8 cellular contexts compared by ENCODE assay signal in the genomic region with DNA sequence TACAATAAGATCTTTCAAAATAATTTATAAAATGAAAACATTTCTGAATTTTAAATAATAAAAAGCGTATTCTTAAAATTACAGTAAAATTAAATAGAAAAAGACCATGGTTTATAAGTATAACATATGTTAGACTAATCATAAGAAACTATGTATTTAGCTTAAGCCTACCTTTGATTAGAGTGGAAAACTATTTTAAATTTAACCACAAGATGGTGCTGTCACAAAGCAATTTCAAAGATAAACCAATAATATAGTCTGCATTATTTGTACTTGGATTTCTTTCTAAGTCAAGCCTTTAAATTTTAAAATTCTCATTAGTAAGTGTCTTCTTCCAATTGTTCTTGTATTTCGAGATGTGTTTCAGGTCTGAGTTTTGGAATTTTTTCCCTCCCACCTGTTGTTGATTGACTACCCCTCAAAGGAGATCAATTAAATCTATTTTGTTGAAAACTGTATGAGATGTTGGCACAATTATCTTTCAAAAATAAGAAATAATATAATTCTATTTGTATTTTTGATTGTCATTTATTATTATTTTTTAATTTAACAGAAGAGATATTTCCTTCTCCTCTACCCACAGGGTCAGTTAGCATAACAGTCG.
DNase-seq lines count a peak whose midpoint lies in the region; ATAC-seq and TF ChIP-seq lines count a peak whose summit lies in the region.

No MANE protein-coding gene starts in this region.

- intact Hi-C loops in right cardiac atrium (cut with DNase I): loop anchor here in 1 of 4 donors (10.0 kb wide), 1 partner anchor 516 kb away; no protein-coding TSS in a partner anchor

- no peak overlapping the region for H3K27ac ChIP-seq in right cardiac atrium (ENCODE audit: low read length)

- H3K4me1 ChIP-seq in right cardiac atrium (ENCODE audit: control insufficient read depth, insufficient read depth, low read length): no peaks in the 10 kb centered on the region

- 42% methylated on average over 3 of the region's 3 CpGs for WGBS in right cardiac atrium

- peaks cover 4% of the 10 kb centered on the region for H3K9me3 Mint-ChIP-seq in neural crest cell

- CTCF ChIA-PET in GM10248 (lab: Yijun Ruan, JAX): interaction anchor here (0.6 to 2.8 kb wide), 17 partner anchors 9 to 513 kb away, joined by 3 to 23 read pairs (median 4); no protein-coding TSS in a partner anchor

- no peak overlapping the region for H3K4me3 Mint-ChIP-seq in neural crest cell

- H3K4me3 ChIP-seq in choroid plexus epithelial cell (ENCODE audit: low read depth, low read length) (no peak overlapping the region), right cardiac atrium (ENCODE audit: low read length) (no peak overlapping the region)

- H3K27me3 ChIP-seq in right cardiac atrium (ENCODE audit: control insufficient read depth, insufficient read depth): no peaks in the 10 kb centered on the region

- H3K27ac Mint-ChIP-seq in neural crest cell (ENCODE audit: unreplicated experiment): no peak overlapping the region

- peak; percentile 48 for ATAC-seq in HG02642 (IDR thresholded peaks at IDR 0.05; ENCODE audit: poor library complexity, unreplicated experiment)
- no peak for ATAC-seq in right cardiac atrium

- TF ChIP-seq CTCF in GM10248 (IDR thresholded peaks at IDR 0.05; ENCODE audit: control extremely low read depth, extremely low read depth, low read depth, missing control alignments) (peak; percentile 44), choroid plexus epithelial cell (conservative IDR thresholded peaks at IDR 0.05; ENCODE audit: low read depth, low read length) (peak; percentile 47), neural crest cell (conservative IDR thresholded peaks at IDR 0.05) (peak; percentile 84)

- H3K4me1 Mint-ChIP-seq in neural crest cell: peaks cover 20% of the 10 kb centered on the region

- no peaks in the 10 kb centered on the region for H3K9me3 ChIP-seq in right cardiac atrium (ENCODE audit: control insufficient read depth, low read length)

- POLR2A ChIA-PET in GM10248 (lab: Yijun Ruan, JAX): no interaction called here

- H3K36me3 Mint-ChIP-seq in neural crest cell (ENCODE audit: low read depth): peaks cover under 1% of the 10 kb centered on the region

- H3K27me3 Mint-ChIP-seq in neural crest cell (ENCODE audit: low read depth): no peaks in the 10 kb centered on the region

- peak; percentile 20 for DNase-seq in GM10248 (ENCODE audit: extremely low spot score)
- peak; percentile 5 to 70 for DNase-seq in NCI-H446 (lab: John Stamatoyannopoulos, UW)
- DNase-seq in choroid plexus epithelial cell (ENCODE audit: low read depth): peak; percentile 71
- no peak for DNase-seq in neural crest cell (ENCODE audit: low read depth, low spot score)
- DNase-seq in activated CD4-positive, CD25-positive, alpha-beta regulatory T cell (lab: John Stamatoyannopoulos, UW): no peak
- no peak for DNase-seq in activated CD4-positive, alpha-beta T cell treated with anti-CD3 and anti-CD28 coated beads for 4 hours
- no peak for DNase-seq in right cardiac atrium

Comparison
In these comparisons a context has a peak if more than half of its experiments do, and no peak if none do; other contexts are left out.
1. DNase-seq: peak in GM10248 (single experiment), NCI-H446 (2 of 2) and choroid plexus epithelial cell (single experiment); none in neural crest cell (single experiment), activated CD4-positive, CD25-positive, alpha-beta regulatory T cell (0 of 4), activated CD4-positive, alpha-beta T cell treated with anti-CD3 and anti-CD28 coated beads for 4 hours (0 of 2) and right cardiac atrium (0 of 3).
2. Peak in every context shown above with its lines, with median percentiles within 50 percentile points of each other: CTCF ChIP-seq.